In the genomic region with DNA sequence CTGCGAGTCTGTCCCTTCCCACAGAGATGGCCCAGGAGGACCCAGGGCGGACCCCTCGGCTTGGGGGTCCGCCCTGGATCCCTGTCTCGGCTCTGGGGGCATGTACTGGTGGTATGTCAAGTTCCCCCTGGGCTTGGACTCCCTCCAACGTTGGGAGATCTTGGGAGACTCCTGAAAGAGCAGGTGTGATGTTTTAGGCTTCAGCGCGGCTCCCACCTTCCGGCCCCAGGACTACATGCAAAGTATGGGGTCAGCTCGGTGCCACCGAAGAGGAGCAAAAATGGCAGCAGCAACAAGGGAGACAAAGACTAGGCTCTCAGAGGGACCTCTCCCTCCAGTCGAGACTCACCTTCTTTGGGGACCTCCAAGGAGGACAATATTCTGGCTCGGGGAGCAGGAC, we compare ENCODE assay signal across 6 cellular contexts. TPM values are rescaled to one million over a fixed set of nuclear protein-coding genes. Genes with fewer than 3 reads are reported as not detected.
A peak's percentile ranks its signal among the peaks of the same experiment; 100 is the strongest.
DNase-seq lines count a peak whose midpoint lies in the region; ATAC-seq and TF ChIP-seq lines count a peak whose summit lies in the region.

No MANE protein-coding gene starts in this region.

- WGBS in gastroesophageal sphincter (ENCODE audit: low coverage in 1 of 2), 2 donors = 33 to 80% methylated on average over 1 to 5 of the region's 13 CpGs

- no peaks in the 10 kb centered on the region for H3K9me3 ChIP-seq in gastroesophageal sphincter

- H3K4me3 Mint-ChIP-seq in type B pancreatic cell = peak overlapping the region; percentile 92

- TF ChIP-seq CTCF in gastroesophageal sphincter (IDR thresholded peaks at IDR 0.05) (no peak), type B pancreatic cell (conservative IDR thresholded peaks at IDR 0.05) (no peak)

- H3K27ac ChIP-seq in gastroesophageal sphincter = peak overlapping the region; percentile 66 to 92 (median 86)

- no peaks in the 10 kb centered on the region for H3K27me3 ChIP-seq in gastroesophageal sphincter

- TF ChIP-seq POLR2A in gastroesophageal sphincter (IDR thresholded peaks at IDR 0.05) = no peak

- peaks cover 0 to 70% (median 46%) of the 10 kb centered on the region in 3 donors for H3K4me1 ChIP-seq in gastroesophageal sphincter

- no peaks in the 10 kb centered on the region for H3K36me3 ChIP-seq in gastroesophageal sphincter

- no peak for TF ChIP-seq EP300 in gastroesophageal sphincter (IDR thresholded peaks at IDR 0.05)

- intact Hi-C loops in Right ventricle myocardium inferior (cut with DNase I) (no loop called here), cardiac septum (cut with DNase I) (no loop called here)

- H3K9me3 Mint-ChIP-seq in type B pancreatic cell = no peaks in the 10 kb centered on the region

- peak overlapping the region; percentile 75 for H3K27ac Mint-ChIP-seq in type B pancreatic cell

- H3K27me3 Mint-ChIP-seq in type B pancreatic cell = no peaks in the 10 kb centered on the region

- peaks cover 28% of the 10 kb centered on the region for H3K4me1 Mint-ChIP-seq in type B pancreatic cell (ENCODE audit: unreplicated experiment)

- no peak for ATAC-seq in Right ventricle myocardium inferior
- ATAC-seq in gastroesophageal sphincter = no peak
- no peak for ATAC-seq in HG02798 (IDR thresholded peaks at IDR 0.05; ENCODE audit: poor library complexity, unreplicated experiment)
- ATAC-seq in HG03460 (IDR thresholded peaks at IDR 0.05; ENCODE audit: unreplicated experiment) = no peak

- peak overlapping the region in 1 of 2 donors; percentile 65 for H3K4me3 ChIP-seq in gastroesophageal sphincter

- peaks cover 3% of the 10 kb centered on the region for H3K36me3 Mint-ChIP-seq in type B pancreatic cell

- DNase-seq in Right ventricle myocardium inferior (ENCODE audit: missing footprints) (peak; percentile 55), cardiac septum (ENCODE audit: low spot score) (no peak), type B pancreatic cell (ENCODE audit: extremely low spot score, unreplicated experiment) (no peak)

RNA-seq across cellular contexts. Expression of gene MAMSTR, which starts 4.2 kb away (rescaled TPM):
- 4.2 TPM for total RNA-seq in Right ventricle myocardium inferior
- total RNA-seq in cardiac septum = 3.2 TPM
- total RNA-seq in gastroesophageal sphincter = 1 to 10 TPM in 2 of 4 donors, under 1 TPM in 2; 0.25 to 3.7 (median 1.3) TPM
- total RNA-seq in type B pancreatic cell (ENCODE audit: low replicate concordance) = 2.0 and 3.6 TPM in 2 replicates

RNA-seq across cellular contexts. Expression of gene FUT2, which starts 19.5 kb away (rescaled TPM):
- total RNA-seq in Right ventricle myocardium inferior (not detected), cardiac septum (not detected), gastroesophageal sphincter (1 to 10 TPM in 1 of 4 donors, not detected in 3; 3.4 TPM), type B pancreatic cell (ENCODE audit: low replicate concordance) (9.0 and 13.3 TPM in 2 replicates)

RNA-seq across cellular contexts. Expression of gene RASIP1, which starts 25.1 kb away (rescaled TPM):
- 15.3 TPM for total RNA-seq in Right ventricle myocardium inferior
- total RNA-seq in cardiac septum = 13.6 TPM
- 10 to 100 TPM in 3 of 4 donors, 1 to 10 TPM in 1; 9.8 to 16.4 (median 10.3) TPM for total RNA-seq in gastroesophageal sphincter
- total RNA-seq in type B pancreatic cell (ENCODE audit: low replicate concordance) = 1.9 and 4.6 TPM in 2 replicates

RNA-seq across cellular contexts. Expression of gene IZUMO1, which starts 31.4 kb away (rescaled TPM):
- total RNA-seq in Right ventricle myocardium inferior (0.49 TPM), cardiac septum (0.83 TPM), gastroesophageal sphincter (under 1 TPM in 1 of 4 donors, not detected in 3; 0.27 TPM), type B pancreatic cell (ENCODE audit: low replicate concordance) (2.2 and 4.8 TPM in 2 replicates)

RNA-seq across cellular contexts. Expression of gene FUT1, which starts 37.2 kb away (rescaled TPM):
- total RNA-seq in Right ventricle myocardium inferior (2.1 TPM), cardiac septum (1.6 TPM), gastroesophageal sphincter (1 to 10 TPM in 3 of 4 donors, under 1 TPM in 1; 0.54 to 3.5 (median 2.6) TPM), type B pancreatic cell (ENCODE audit: low replicate concordance) (11.2 and 15.0 TPM in 2 replicates)
